8 cellular contexts compared by ENCODE assay signal in the genomic region with DNA sequence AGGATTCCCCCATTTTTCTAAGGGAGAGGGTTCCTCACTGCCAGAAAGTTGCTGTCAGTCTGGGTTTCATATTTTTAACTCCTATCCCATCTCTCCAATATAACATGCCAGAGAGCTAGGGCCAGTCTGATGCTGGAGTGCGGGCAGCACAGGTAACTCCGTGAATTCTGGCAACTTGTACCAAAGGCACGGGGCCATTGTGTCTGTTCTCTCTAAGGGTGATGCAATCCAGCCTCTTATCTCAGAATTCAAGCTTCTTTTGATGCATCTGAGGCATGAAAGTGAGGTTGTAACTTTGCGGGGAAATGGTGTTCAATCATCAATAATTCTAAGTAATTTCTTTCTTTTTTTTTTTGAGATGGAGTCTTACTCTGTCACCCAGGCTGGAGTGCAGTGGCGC.
"Had no signal": no experiment of that assay in that cellular context is flagged by ENCODE, and none has a peak within 500 bp of the region (broad histone marks: within the 10 kb centered on the region; RNA-seq: fewer than 3 reads in every experiment).

No MANE protein-coding gene starts in this region.

- ATAC-seq: GM23338, HCT116, HepG2 had no signal

- H3K4me3 ChIP-seq: GM23338, HAP-1 had no signal

- H3K36me3 ChIP-seq: HAP-1 had no signal

- H3K9me3 ChIP-seq: HAP-1 had no signal

- H3K4me1 ChIP-seq: HAP-1 had no signal

- H3K4me2 ChIP-seq: GM23338, KMS-11 had no signal

- H2AFZ ChIP-seq: GM23338 had no signal

- FAIRE-seq: HepG2 had no signal

- DNase-seq: H7, HFFc6 had no signal

- H3K9ac ChIP-seq: KMS-11 had no signal

- H3K27ac ChIP-seq: HL-60, KMS-11 had no signal
